Comparison of ENCODE assay signal across 23 cellular contexts in genomic region chr9:28598396-28598795, GRCh38.
DNase-seq lines count a peak whose midpoint lies in the region; ATAC-seq, FAIRE-seq and TF ChIP-seq lines count a peak whose summit lies in the region.
"Had no signal": no experiment of that assay in that cellular context is flagged by ENCODE, and none has a peak within 500 bp of the region (broad histone marks: within the 10 kb centered on the region; RNA-seq: fewer than 3 reads in every experiment).

No MANE protein-coding gene starts in this region.

- no peak overlapping the region for H3K4me3 ChIP-seq in HepG2 (replicated peaks in 1 of 3; ENCODE audit: insufficient read depth in 1 of 3, low read depth in 2 of 3, low read length in 3 of 3)
- H3K4me3 ChIP-seq in upper lobe of left lung, result no peak overlapping the region
- H3K4me3 ChIP-seq in SJCRH30, result no peak overlapping the region
- H3K4me3 ChIP-seq in A673 (ENCODE audit: low read depth, low read length, poor library complexity, severe bottlenecking), result no peak overlapping the region
- H3K4me3 ChIP-seq: coronary artery, GM23248, mucosa of descending colon, skin epidermis, transverse colon had no signal

- intact Hi-C loops in head of caudate nucleus (cut with DNase I), result no loop called here
- intact Hi-C loops in HepG2 (cut with micrococcal nuclease; ENCODE audit: unreplicated experiment), result no loop called here
- intact Hi-C loops in A673 (cut with micrococcal nuclease; ENCODE audit: unreplicated experiment), result no loop called here

- H3K79me2 ChIP-seq in HepG2 (ENCODE audit: insufficient read depth, low read length), result no peaks in the 10 kb centered on the region

- H3K36me3 ChIP-seq in HepG2 (replicated peaks in 1 of 2; ENCODE audit: control insufficient read depth in 1 of 2, insufficient read depth in 2 of 2, low read length in 2 of 2), result no peaks in the 10 kb centered on the region
- H3K36me3 ChIP-seq in upper lobe of left lung, result no peaks in the 10 kb centered on the region
- H3K36me3 ChIP-seq in SJCRH30, result no peaks in the 10 kb centered on the region
- H3K36me3 ChIP-seq in A673 (ENCODE audit: insufficient read depth, low read length, poor library complexity, severe bottlenecking), result no peaks in the 10 kb centered on the region
- H3K36me3 ChIP-seq: transverse colon had no signal

- no peak overlapping the region for H3K4me2 ChIP-seq in HepG2 (ENCODE audit: low read depth, low read length)
- H3K4me2 ChIP-seq: KMS-11 had no signal

- no peaks in the 10 kb centered on the region for H4K20me1 ChIP-seq in HepG2 (ENCODE audit: insufficient read depth, low read length)

- 11% methylated on average over 3 of the region's 3 CpGs for WGBS in HepG2 (ENCODE audit: low lambda C conversion rate)
- 64 to 66% methylated on average over 3 of the region's 3 CpGs for WGBS in upper lobe of left lung, 2 donors

- no peak overlapping the region for H3K9ac ChIP-seq in HepG2 (ENCODE audit: insufficient read depth, low read depth, low read length)
- H3K9ac ChIP-seq: GM23248, KMS-11 had no signal

- H3K4me1 ChIP-seq in HepG2 (ENCODE audit: insufficient read depth, low read length) (no peaks in the 10 kb centered on the region), upper lobe of left lung (no peaks in the 10 kb centered on the region), SJCRH30 (no peaks in the 10 kb centered on the region), A673 (ENCODE audit: insufficient read depth, low read length, poor library complexity, severe bottlenecking) (peaks cover 18% of the 10 kb centered on the region)
- H3K4me1 ChIP-seq: transverse colon had no signal

- TF ChIP-seq EP300 in HepG2 (IDR thresholded peaks at IDR 0.05; ENCODE audit: low read depth in 2 of 2, low read length in 2 of 2) (no peak), HepG2 (CRISPR knock-in tag; IDR thresholded peaks at IDR 0.05; ENCODE audit: borderline replicate concordance) (no peak), upper lobe of left lung (IDR thresholded peaks at IDR 0.05) (no peak)

- in situ Hi-C loops in HepG2 (cut with HindIII; ENCODE audit: extremely low pct_ligation_motif_present, low pct_unique_long_range_greater_than_20kb), result no loop called here

- H3K9me3 ChIP-seq in HepG2 (ENCODE audit: low read length), result no peaks in the 10 kb centered on the region
- no peaks in the 10 kb centered on the region for H3K9me3 ChIP-seq in upper lobe of left lung
- H3K9me3 ChIP-seq in SJCRH30 (replicated peaks), result no peaks in the 10 kb centered on the region
- no peaks in the 10 kb centered on the region for H3K9me3 ChIP-seq in A673 (ENCODE audit: low read depth, low read length, poor library complexity, severe bottlenecking)
- H3K9me3 ChIP-seq: mucosa of descending colon, transverse colon had no signal

- POLR2A ChIA-PET in HepG2 (lab: Yijun Ruan, JAX) (no interaction called here), A673 (lab: Charles Lee; ENCODE audit: low non-redundant PET) (no interaction called here)

- ATAC-seq in HepG2 (no peak), upper lobe of left lung (ENCODE audit: low FRiP score in 2 of 2) (no peak)
- ATAC-seq: mucosa of descending colon, Right ventricle myocardium inferior, T-cell had no signal

- TF ChIP-seq RAD21 in HepG2 (CRISPR knock-in tag; IDR thresholded peaks at IDR 0.05), result no peak

- no peak overlapping the region for H2AFZ ChIP-seq in HepG2 (ENCODE audit: low read length)
- H2AFZ ChIP-seq: GM23248 had no signal

- TF ChIP-seq POLR2A in HepG2 (IDR thresholded peaks at IDR 0.05; ENCODE audit: insufficient read depth in 1 of 2, low read depth in 2 of 2, low read length in 2 of 2), result no peak
- TF ChIP-seq POLR2A in upper lobe of left lung (IDR thresholded peaks at IDR 0.05), result no peak

- CTCF ChIA-PET in HepG2 (lab: Yijun Ruan, JAX; ENCODE audit: low intra/inter-chr PET ratio, low total read pairs) (no interaction called here), A673 (lab: Charles Lee) (no interaction called here)

- H3K27me3 ChIP-seq in HepG2 (ENCODE audit: control insufficient read depth in 1 of 2, insufficient read depth in 2 of 2, low read length in 2 of 2) (no peaks in the 10 kb centered on the region), upper lobe of left lung (no peaks in the 10 kb centered on the region), SJCRH30 (no peaks in the 10 kb centered on the region), A673 (replicated peaks; ENCODE audit: insufficient read depth, low read depth, low read length, poor library complexity) (no peaks in the 10 kb centered on the region)
- H3K27me3 ChIP-seq: transverse colon had no signal

- FAIRE-seq in HepG2 (lab: Jason Lieb, UNC), result no peak
- FAIRE-seq: endometrium had no signal

- BruUV-seq in HepG2 (replicated peaks; lab: Mats Ljungman, UMichigan) (no TSS peak), A673 (replicated peaks; lab: Mats Ljungman, UMichigan) (no TSS peak)

- TF ChIP-seq CTCF in HepG2 (CRISPR knock-in tag; IDR thresholded peaks at IDR 0.05) (no peak), upper lobe of left lung (IDR thresholded peaks at IDR 0.05) (no peak), A673 (conservative IDR thresholded peaks at IDR 0.05; ENCODE audit: low read depth, low read length) (no peak)

- peak; percentile 52 for DNase-seq in Ammon's horn (ENCODE audit: low spot score)
- peak; percentile 81 for DNase-seq in NCI-H1092 (lab: John Stamatoyannopoulos, UW)
- peak; percentile 45 for DNase-seq in NCI-H524 treated with DMSO at 0.1 percent for 48 hours (lab: John Stamatoyannopoulos, UW)
- peak in 41 of 42 donors; percentile 4 to 80 (median 25) for DNase-seq in head of caudate nucleus
- no peak for DNase-seq in HepG2 (ENCODE audit: low spot score)
- no peak for DNase-seq in upper lobe of left lung
- DNase-seq in SJCRH30, result no peak
- no peak for DNase-seq in A673 (ENCODE audit: low spot score)
- DNase-seq: activated CD4-positive, alpha-beta T cell treated with anti-CD3 and anti-CD28 coated beads for 48 hours; activated CD8-positive, alpha-beta memory T cell treated with anti-CD3 and anti-CD28 coated beads, Interleukin-2, amount 50 U/mL, for 4 hours; CD4-positive, alpha-beta T cell; glutamatergic neuron; GM23248; immature natural killer cell; mucosa of descending colon; NCI-H226; T-cell; transverse colon had no signal

- H3K27ac ChIP-seq in HepG2 (ENCODE audit: extremely low read length, insufficient read depth, low read length), result no peak overlapping the region
- no peak overlapping the region for H3K27ac ChIP-seq in upper lobe of left lung
- no peak overlapping the region for H3K27ac ChIP-seq in SJCRH30
- no peak overlapping the region for H3K27ac ChIP-seq in A673 (ENCODE audit: low read depth, low read length, poor library complexity, severe bottlenecking)
- H3K27ac ChIP-seq: coronary artery, GM23248, KMS-11, skin epidermis, transverse colon had no signal

TF ChIP-seq in HepG2, 621 proteins besides CTCF, POLR2A, EP300 and RAD21:
- TF ChIP-seq FOXA3 (CRISPR knock-in tag; IDR thresholded peaks at IDR 0.05), result no peak

Comparison
In these comparisons a context has a peak if more than half of its experiments do, and no peak if none do; other contexts are left out.
1. DNase-seq: peak in Ammon's horn (single experiment), NCI-H1092 (single experiment), NCI-H524 treated with DMSO at 0.1 percent for 48 hours (single experiment) and head of caudate nucleus (41 of 42); none in HepG2 (single experiment), upper lobe of left lung (0 of 2), SJCRH30 (0 of 2) and A673 (single experiment).